20 cellular contexts compared by ENCODE assay signal in genomic region chr17:27755706-27756466, GRCh38. TPM values are rescaled to one million over a fixed set of nuclear protein-coding genes. Genes with fewer than 3 reads are reported as not detected.
"Had no signal": no experiment of that assay in that cellular context is flagged by ENCODE, and none has a peak within 500 bp of the region (broad histone marks: within the 10 kb centered on the region; RNA-seq: fewer than 3 reads in every experiment).

No MANE protein-coding gene starts in this region.

- H3K4me3 ChIP-seq: dorsolateral prefrontal cortex, esophagus muscularis mucosa, gastroesophageal sphincter, heart left ventricle, hepatocyte, neural progenitor cell, psoas muscle, sigmoid colon, transverse colon, vagina had no signal

- ATAC-seq: gastroesophageal sphincter; left ventricle myocardium superior; right cardiac atrium; stimulated activated memory B cell treated with anti-CD40 and anti-IgM and Interleukin-4, amounts not matched to agents 10 μg/mL and 1 μg/mL and 100 μg/mL, for 72 hours had no signal

- H3K4me1 ChIP-seq: esophagus muscularis mucosa, foreskin keratinocyte, gastroesophageal sphincter, heart left ventricle, neural progenitor cell, psoas muscle, sigmoid colon, transverse colon, vagina had no signal

- H3K9ac ChIP-seq: neural progenitor cell had no signal

- H3K27me3 ChIP-seq: dorsolateral prefrontal cortex, esophagus muscularis mucosa, foreskin keratinocyte, gastroesophageal sphincter, heart left ventricle, hepatocyte, neural progenitor cell, sigmoid colon, transverse colon, vagina had no signal

- H3K9me3 ChIP-seq: esophagus muscularis mucosa, gastroesophageal sphincter, heart left ventricle, psoas muscle, sigmoid colon, transverse colon, vagina had no signal

- DNase-seq: cerebellar nuclear complex, foreskin keratinocyte, sigmoid colon had no signal

- H3K36me3 ChIP-seq: esophagus muscularis mucosa, gastroesophageal sphincter, heart left ventricle, neural progenitor cell, sigmoid colon, transverse colon, vagina had no signal

- H2AFZ ChIP-seq: hepatocyte, neural progenitor cell had no signal

- H3K4me2 ChIP-seq: hepatocyte, neural progenitor cell had no signal

- H3K27ac ChIP-seq: dorsolateral prefrontal cortex, epithelial cell of prostate, esophagus muscularis mucosa, foreskin keratinocyte, gastroesophageal sphincter, heart left ventricle, hepatocyte, neural progenitor cell, psoas muscle, sigmoid colon, transverse colon, vagina had no signal

RNA-seq across cellular contexts. Expression of gene NOS2, which starts 44.4 kb away (rescaled TPM):
- total RNA-seq: foreskin keratinocyte, osteocyte, renal cortical epithelial cell, vagina had no signal
- polyA plus RNA-seq: fibroblast of lung; foreskin keratinocyte; naive thymus-derived CD4-positive, alpha-beta T cell had no signal
